ENCODE assay signal across 10 cellular contexts in the genomic region with DNA sequence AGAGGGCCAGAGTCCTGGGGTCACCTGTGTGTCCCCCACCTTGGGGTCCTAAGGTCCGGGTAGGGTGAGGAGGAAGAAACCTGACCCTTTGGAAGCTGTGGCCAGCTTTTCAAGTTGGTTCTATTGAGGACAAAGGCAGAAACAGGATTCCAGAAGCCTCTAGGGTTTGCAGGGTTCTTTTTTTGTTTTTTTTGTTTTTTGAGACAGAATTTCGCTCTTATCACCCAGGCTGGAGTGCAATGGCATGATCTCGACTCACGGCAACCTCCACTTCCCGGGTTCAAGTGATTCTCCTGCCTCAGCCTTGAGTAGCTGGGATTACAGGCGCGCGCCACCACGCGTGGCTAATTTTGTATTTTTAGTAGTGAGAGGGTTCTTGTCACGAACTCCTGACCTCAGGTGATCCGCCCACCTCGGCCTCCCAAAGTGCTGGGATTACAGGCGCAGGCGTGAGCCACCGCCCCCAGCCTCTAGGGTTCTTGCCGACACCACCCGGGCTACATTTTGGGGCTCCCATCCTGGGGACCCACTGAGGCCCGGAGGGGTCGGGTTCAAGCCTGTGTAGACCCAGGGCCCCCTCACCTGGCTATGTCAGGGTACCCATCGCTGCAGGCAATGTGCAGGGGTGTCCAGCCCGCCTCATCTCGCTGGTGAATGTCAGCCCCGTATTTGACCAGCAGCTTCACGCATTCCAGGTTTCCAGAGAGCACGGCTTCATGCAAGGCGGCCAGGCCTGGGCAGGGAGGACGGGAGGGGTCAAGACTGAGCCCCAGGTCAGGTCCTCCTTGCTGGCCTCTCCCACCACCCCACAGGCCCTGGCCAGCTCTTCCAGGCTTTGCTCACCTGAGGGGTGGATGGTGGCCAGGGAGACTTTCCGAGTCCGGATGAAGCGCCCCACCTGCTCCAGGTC. TPM values are rescaled to one million over a fixed set of nuclear protein-coding genes. Genes with fewer than 3 reads are reported as not detected.
A peak's percentile ranks its signal among the peaks of the same experiment; 100 is the strongest.
DNase-seq lines count a peak whose midpoint lies in the region; ATAC-seq, FAIRE-seq and TF ChIP-seq lines count a peak whose summit lies in the region.
"Had no signal": no experiment of that assay in that cellular context is flagged by ENCODE, and none has a peak within 500 bp of the region (broad histone marks: within the 10 kb centered on the region; RNA-seq: fewer than 3 reads in every experiment).

No MANE protein-coding gene starts in this region.

- H3K4me3 ChIP-seq in HAP-1 (peak overlapping the region; percentile 81), WERI-Rb-1 (ENCODE audit: low read depth, low read length) (peak overlapping the region; percentile 85), skeletal muscle tissue (ENCODE audit: low read length in 3 of 3) (peak overlapping the region; percentile 75 to 96 (median 88))

- H3K4me1 ChIP-seq in HAP-1 (peaks cover 9% of the 10 kb centered on the region), skeletal muscle tissue (ENCODE audit: control insufficient read depth in 3 of 3, insufficient read depth in 3 of 3, low read length in 3 of 3) (peaks cover 35 to 59% (median 41%) of the 10 kb centered on the region in 3 donors)

- H3K27me3 ChIP-seq in HAP-1 (ENCODE audit: low read depth) (no peaks in the 10 kb centered on the region), WERI-Rb-1 (ENCODE audit: insufficient read depth, low read depth, severe bottlenecking) (no peaks in the 10 kb centered on the region), skeletal muscle tissue (ENCODE audit: control insufficient read depth in 3 of 3, insufficient read depth in 3 of 3, low read length in 3 of 3) (no peaks in the 10 kb centered on the region)

- peak overlapping the region; percentile 98 to 100 (median 99) for H3K9ac ChIP-seq in skeletal muscle tissue (ENCODE audit: low read depth in 1 of 3, low read length in 3 of 3)

- DNase-seq in HAP-1 (ENCODE audit: low spot score in 2 of 2): no peak
- DNase-seq in WERI-Rb-1: peak; percentile 70
- no peak for DNase-seq in glutamatergic neuron
- DNase-seq in GM12892 (ENCODE audit: insufficient read length): no peak
- no peak for DNase-seq in dermis blood vessel endothelial cell

- TF ChIP-seq CTCF in WERI-Rb-1 (IDR thresholded peaks at IDR 0.05; ENCODE audit: low read depth, low read length): no peak
- no peak for TF ChIP-seq CTCF in glutamatergic neuron (IDR thresholded peaks at IDR 0.05; ENCODE audit: partially characterized antibody, unreplicated experiment)

- H3K4me3 Mint-ChIP-seq in glutamatergic neuron (ENCODE audit: unreplicated experiment): peak overlapping the region; percentile 92

- H3K9me3 Mint-ChIP-seq in glutamatergic neuron (ENCODE audit: unreplicated experiment): peaks cover 9% of the 10 kb centered on the region

- no peak for TF ChIP-seq POLR2A in GM12892 (IDR thresholded peaks at IDR 0.05; ENCODE audit: low read depth, low read length)

- no peaks in the 10 kb centered on the region for H3K9me3 ChIP-seq in HAP-1
- H3K9me3 ChIP-seq in WERI-Rb-1 (ENCODE audit: severe bottlenecking): no peaks in the 10 kb centered on the region
- H3K9me3 ChIP-seq in skeletal muscle tissue (ENCODE audit: control insufficient read depth in 3 of 3, low read length in 3 of 3): no peaks in the 10 kb centered on the region

- H3K36me3 ChIP-seq in HAP-1 (replicated peaks) (peaks cover 4% of the 10 kb centered on the region; the same call in 1 of the 2 replicates), WERI-Rb-1 (peaks cover 24% of the 10 kb centered on the region), skeletal muscle tissue (ENCODE audit: control insufficient read depth in 3 of 3, insufficient read depth in 3 of 3, low read length in 3 of 3) (peaks cover 0 to 11% (median 5%) of the 10 kb centered on the region in 3 donors)

- H3K27ac Mint-ChIP-seq in glutamatergic neuron (ENCODE audit: unreplicated experiment): peak overlapping the region; percentile 86

- in situ Hi-C loops in HAP-1 (cut with MboI; ENCODE audit: low sequenced_read_pairs): no loop called here

- H3K36me3 Mint-ChIP-seq in glutamatergic neuron (ENCODE audit: unreplicated experiment): no peaks in the 10 kb centered on the region

- FAIRE-seq in GM12892 (lab: Jason Lieb, UNC): no peak

- ATAC-seq in GM18858 (IDR thresholded peaks at IDR 0.05; ENCODE audit: unreplicated experiment) (no peak), HG03432 (IDR thresholded peaks at IDR 0.05; ENCODE audit: unreplicated experiment) (no peak)

- H3K27me3 Mint-ChIP-seq in glutamatergic neuron (ENCODE audit: unreplicated experiment): peaks cover 14% of the 10 kb centered on the region

- peaks cover 12% of the 10 kb centered on the region for H3K4me1 Mint-ChIP-seq in glutamatergic neuron (ENCODE audit: low read depth, unreplicated experiment)

- H3K27ac ChIP-seq in WERI-Rb-1 (peak overlapping the region; percentile 94), skeletal muscle tissue (ENCODE audit: low read depth, low read length) (peak overlapping the region; percentile 99)

RNA-seq across cellular contexts. Expression of gene PPP1R27, which starts 0.7 kb away (rescaled TPM):
- total RNA-seq in glutamatergic neuron (ENCODE audit: unreplicated experiment) (0.81 TPM), skeletal muscle tissue (35.0 TPM), dermis blood vessel endothelial cell (not detected in 2 replicates)
- polyA plus RNA-seq in GM12892 (2012; ENCODE audit: missing spikeins): 0.68 TPM
- total RNA-seq: cerebellum, subcutaneous adipose tissue had no signal

RNA-seq across cellular contexts. Expression of gene MCRIP1, which starts 1.1 kb away (rescaled TPM):
- total RNA-seq in glutamatergic neuron (ENCODE audit: unreplicated experiment) (218 TPM), skeletal muscle tissue (81.9 TPM), dermis blood vessel endothelial cell (79.9 and 138 TPM in 2 replicates)
- polyA plus RNA-seq in GM12892 (2012; ENCODE audit: missing spikeins): 12.6 TPM

RNA-seq across cellular contexts. Expression of gene P4HB, which starts 26.2 kb away (rescaled TPM):
- total RNA-seq in glutamatergic neuron (ENCODE audit: unreplicated experiment) (259 TPM), skeletal muscle tissue (264 TPM), dermis blood vessel endothelial cell (1,052 and 1,490 TPM in 2 replicates)
- polyA plus RNA-seq in GM12892 (2012; ENCODE audit: missing spikeins): 491 TPM

RNA-seq across cellular contexts. Expression of gene GCGR, which starts 30.2 kb away (rescaled TPM):
- total RNA-seq in glutamatergic neuron (ENCODE audit: unreplicated experiment) (6.7 TPM), skeletal muscle tissue (not detected), dermis blood vessel endothelial cell (0.17 TPM in 1 of 2 replicates, not detected in the other)
- polyA plus RNA-seq in GM12892 (2012; ENCODE audit: missing spikeins): not detected
- total RNA-seq: cerebellum had no signal

RNA-seq across cellular contexts. Expression of gene ARHGDIA, which starts 37.0 kb away (rescaled TPM):
- 432 TPM for total RNA-seq in glutamatergic neuron (ENCODE audit: unreplicated experiment)
- total RNA-seq in skeletal muscle tissue: 43.3 TPM
- 97.5 TPM for polyA plus RNA-seq in GM12892 (2012; ENCODE audit: missing spikeins)
- total RNA-seq in dermis blood vessel endothelial cell: 195 and 495 TPM in 2 replicates

Comparison
In these comparisons a context has a peak if more than half of its experiments do, and no peak if none do; other contexts are left out.
1. RNA of gene PPP1R27, which starts 0.7 kb away (total RNA-seq): 35.0 TPM in skeletal muscle tissue (single experiment); 0.81 TPM in glutamatergic neuron (single experiment) and not detected in dermis blood vessel endothelial cell; every median in the first group is over 10 times any median in the second.
2. Peak in every context shown above with its lines, with median percentiles within 50 percentile points of each other: H3K4me3 ChIP-seq.